15 cellular contexts compared by ENCODE assay signal in the genomic region with DNA sequence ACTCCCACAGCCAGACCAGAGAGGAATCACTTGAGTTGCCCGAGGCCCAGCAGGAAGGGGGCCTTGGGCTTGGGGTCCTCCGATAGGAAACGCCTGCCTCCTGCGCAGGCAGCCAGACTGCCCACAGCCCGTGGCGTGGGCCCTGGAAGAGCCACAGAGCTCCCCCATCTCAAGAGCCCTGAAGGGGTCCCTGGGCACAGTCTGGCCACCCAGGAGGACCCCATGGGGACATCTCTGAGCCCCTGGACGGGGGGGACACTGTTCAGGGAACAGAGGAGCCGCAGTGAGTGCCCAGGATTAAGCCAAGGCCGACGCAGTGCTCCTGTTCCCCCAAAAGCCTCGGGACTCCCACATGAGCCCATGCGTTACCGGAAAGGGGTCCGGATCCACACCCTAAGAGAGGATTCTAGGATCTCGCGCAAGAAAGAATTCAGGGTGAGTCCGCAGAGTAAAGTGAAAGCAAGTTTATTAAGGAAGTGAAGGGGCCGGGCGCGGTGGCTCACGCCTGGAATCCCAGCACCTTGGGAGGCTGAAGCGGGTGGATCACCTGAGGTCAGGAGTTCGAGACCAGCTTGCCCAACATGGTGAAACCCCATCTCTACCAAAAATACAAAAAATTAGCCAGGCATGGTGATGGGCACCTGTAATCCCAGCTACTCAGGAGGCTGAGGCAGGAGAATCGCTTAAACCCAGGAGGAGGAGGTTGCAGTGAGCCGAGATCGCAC. TPM values are rescaled to one million over a fixed set of nuclear protein-coding genes. Genes with fewer than 3 reads are reported as not detected.
DNase-seq lines count a peak whose midpoint lies in the region; ATAC-seq and TF ChIP-seq lines count a peak whose summit lies in the region.
"Had no signal": no experiment of that assay in that cellular context is flagged by ENCODE, and none has a peak within 500 bp of the region (broad histone marks: within the 10 kb centered on the region; RNA-seq: fewer than 3 reads in every experiment).

No MANE protein-coding gene starts in this region.

- H3K9me3 Mint-ChIP-seq in activated B cell treated with CpG ODN at 0.5 μM for 24 hours, result no peaks in the 10 kb centered on the region
- no peaks in the 10 kb centered on the region for H3K9me3 Mint-ChIP-seq in immature natural killer cell
- H3K9me3 Mint-ChIP-seq in stimulated activated naive CD8-positive, alpha-beta T cell treated with anti-CD3 and anti-CD28 coated beads, Interleukin-15, amount 100 ng/mL, for 72 hours, result no peaks in the 10 kb centered on the region
- H3K9me3 Mint-ChIP-seq: mesothelial cell of epicardium had no signal

- H3K36me3 ChIP-seq in heart left ventricle (no peaks in the 10 kb centered on the region), BE2C (no peaks in the 10 kb centered on the region), thyroid gland (no peaks in the 10 kb centered on the region)
- H3K36me3 ChIP-seq: MG63, SJCRH30, upper lobe of left lung had no signal

- ATAC-seq in Right ventricle myocardium superior (ENCODE audit: poor library complexity) (no peak), heart left ventricle (no peak), activated B cell treated with CpG ODN at 0.5 μM for 24 hours (ENCODE audit: low read depth) (no peak)
- ATAC-seq in stimulated activated naive CD8-positive, alpha-beta T cell treated with anti-CD3 and anti-CD28 coated beads, Interleukin-15, amount 100 ng/mL, for 72 hours, result no peak

- H3K4me1 ChIP-seq in heart left ventricle (peaks cover 0 to 60% (median 28%) of the 10 kb centered on the region in 12 donors), BE2C (peaks cover 35% of the 10 kb centered on the region), thyroid gland (peaks cover 0 to 3% of the 10 kb centered on the region in 2 donors)

- H3K27ac Mint-ChIP-seq in activated B cell treated with CpG ODN at 0.5 μM for 24 hours (peak overlapping the region; percentile 78), immature natural killer cell (peak overlapping the region; percentile 91 to 99 (median 96))
- H3K27ac Mint-ChIP-seq in stimulated activated naive CD8-positive, alpha-beta T cell treated with anti-CD3 and anti-CD28 coated beads, Interleukin-15, amount 100 ng/mL, for 72 hours, result peak overlapping the region; percentile 72 to 95
- H3K27ac Mint-ChIP-seq: mesothelial cell of epicardium had no signal

- DNase-seq in Right ventricle myocardium superior, result peak; percentile 22
- DNase-seq in heart left ventricle, result no peak
- no peak for DNase-seq in activated B cell treated with CpG ODN at 0.5 μM for 24 hours
- DNase-seq in immature natural killer cell, result no peak
- DNase-seq in stimulated activated naive CD8-positive, alpha-beta T cell treated with anti-CD3 and anti-CD28 coated beads, Interleukin-15, amount 100 ng/mL, for 72 hours, result no peak
- no peak for DNase-seq in BE2C
- DNase-seq in thyroid gland, result no peak
- DNase-seq in GDM1 (lab: John Stamatoyannopoulos, UW), result no peak
- DNase-seq: AML-193; MG63; NK-92 treated with Interleukin-12 subunit alpha and Interleukin-12 subunit beta, amount 100 ng/mL, for 24 hours; upper lobe of left lung had no signal

- intact Hi-C loops in Right ventricle myocardium superior (cut with DNase I), result no loop called here
- intact Hi-C loops in heart left ventricle (cut with DNase I), result no loop called here
- intact Hi-C loops in activated B cell treated with CpG ODN at 0.5 μM for 24 hours (cut with micrococcal nuclease), result loop anchor here (2.0 to 5.0 kb wide), 4 partner anchors 29 to 721 kb away; partner anchors contain the start of genes ACBD3, H3-3A and SRP9
- intact Hi-C loops in thyroid gland (cut with DNase I), result no loop called here

- peaks cover 40% of the 10 kb centered on the region for H3K4me1 Mint-ChIP-seq in activated B cell treated with CpG ODN at 0.5 μM for 24 hours
- peaks cover 84 to 85% of the 10 kb centered on the region in 2 donors for H3K4me1 Mint-ChIP-seq in immature natural killer cell
- peaks cover 52% of the 10 kb centered on the region for H3K4me1 Mint-ChIP-seq in stimulated activated naive CD8-positive, alpha-beta T cell treated with anti-CD3 and anti-CD28 coated beads, Interleukin-15, amount 100 ng/mL, for 72 hours

- H3K4me3 ChIP-seq in heart left ventricle (no peak overlapping the region), BE2C (ENCODE audit: low read depth, low read length) (no peak overlapping the region), thyroid gland (replicated peaks in 1 of 3) (no peak overlapping the region)
- H3K4me3 ChIP-seq: MG63, upper lobe of left lung had no signal

- H3K27ac ChIP-seq in heart left ventricle (peak overlapping the region in 4 of 12 donors; percentile 30 to 97 (median 64)), thyroid gland (no peak overlapping the region)
- H3K27ac ChIP-seq: SJCRH30, VCaP had no signal

- no peaks in the 10 kb centered on the region for H3K27me3 Mint-ChIP-seq in activated B cell treated with CpG ODN at 0.5 μM for 24 hours
- H3K27me3 Mint-ChIP-seq in immature natural killer cell (ENCODE audit: low read depth in 3 of 3), result peaks cover 3 to 21% (median 13%) of the 10 kb centered on the region in 3 donors
- no peaks in the 10 kb centered on the region for H3K27me3 Mint-ChIP-seq in stimulated activated naive CD8-positive, alpha-beta T cell treated with anti-CD3 and anti-CD28 coated beads, Interleukin-15, amount 100 ng/mL, for 72 hours

- WGBS in heart left ventricle, 4 donors, result 87 to 92% (median 89%) methylated on average over 18 to 26 of the region's 26 CpGs
- WGBS in thyroid gland, 2 donors, result 91 to 92% methylated on average over 19 to 22 of the region's 26 CpGs

- TF ChIP-seq CTCF in heart left ventricle (IDR thresholded peaks at IDR 0.05), result no peak
- TF ChIP-seq CTCF in activated B cell treated with CpG ODN at 0.5 μM for 24 hours (IDR thresholded peaks at IDR 0.05), result no peak
- TF ChIP-seq CTCF in BE2C (IDR thresholded peaks at IDR 0.05; ENCODE audit: low read depth, low read length), result no peak
- no peak for TF ChIP-seq CTCF in thyroid gland (IDR thresholded peaks at IDR 0.05)

- no peak for TF ChIP-seq POLR2A in heart left ventricle (IDR thresholded peaks at IDR 0.05)
- TF ChIP-seq POLR2A in thyroid gland (IDR thresholded peaks at IDR 0.05), result no peak

- H3K36me3 Mint-ChIP-seq in activated B cell treated with CpG ODN at 0.5 μM for 24 hours (ENCODE audit: low read depth) (no peaks in the 10 kb centered on the region), immature natural killer cell (no peaks in the 10 kb centered on the region)
- H3K36me3 Mint-ChIP-seq: mesothelial cell of epicardium had no signal

- H3K27me3 ChIP-seq in heart left ventricle, result no peaks in the 10 kb centered on the region
- H3K27me3 ChIP-seq in BE2C, result no peaks in the 10 kb centered on the region
- H3K27me3 ChIP-seq in thyroid gland, result no peaks in the 10 kb centered on the region
- H3K27me3 ChIP-seq: MG63, SJCRH30, upper lobe of left lung had no signal

- CTCF ChIA-PET in activated B cell treated with CpG ODN at 0.5 μM for 24 hours (lab: Charles Lee), result interaction anchor here (1.6 kb wide), 1 partner anchor 942 kb away, joined by 3 read pairs; the partner anchor contains the start of gene PARP1

- H3K4me3 Mint-ChIP-seq in activated B cell treated with CpG ODN at 0.5 μM for 24 hours (no peak overlapping the region), immature natural killer cell (peak overlapping the region; percentile 73 to 91 (median 81))
- H3K4me3 Mint-ChIP-seq in stimulated activated naive CD8-positive, alpha-beta T cell treated with anti-CD3 and anti-CD28 coated beads, Interleukin-15, amount 100 ng/mL, for 72 hours, result peak overlapping the region; percentile 64 to 94
- H3K4me3 Mint-ChIP-seq: mesothelial cell of epicardium had no signal

- POLR2A ChIA-PET in activated B cell treated with CpG ODN at 0.5 μM for 24 hours (lab: Charles Lee), result interaction anchor here (1.0 kb wide), 1 partner anchor 21 kb away, joined by 3 read pairs; no protein-coding TSS in a partner anchor

- H3K9me3 ChIP-seq in heart left ventricle (no peaks in the 10 kb centered on the region), BE2C (no peaks in the 10 kb centered on the region), thyroid gland (no peaks in the 10 kb centered on the region)
- H3K9me3 ChIP-seq: MG63, SJCRH30, upper lobe of left lung had no signal

RNA-seq across cellular contexts. Expression of gene LBR, which starts 38.1 kb away (rescaled TPM):
- total RNA-seq in Right ventricle myocardium superior, result 11.7 TPM
- total RNA-seq in heart left ventricle, result 10 to 100 TPM in 4 of 9 donors, 1 to 10 TPM in 5; 6.8 to 37.8 (median 9.7) TPM
- 1 to 10 TPM; 4.3 to 7.5 TPM for polyA plus RNA-seq in heart left ventricle
- 93.1 and 113 TPM in 2 replicates for total RNA-seq in activated B cell treated with CpG ODN at 0.5 μM for 24 hours
- polyA plus RNA-seq in immature natural killer cell, result 100 to 1,000 TPM in 2 of 3 donors, 10 to 100 TPM in 1; 100.0 to 136 (median 117) TPM
- 34.2 TPM for polyA plus RNA-seq in BE2C (2012; ENCODE audit: insufficient read depth, insufficient read length, low read depth)
- total RNA-seq in thyroid gland, result 10 to 100 TPM; 33.1 to 46.7 (median 36.8) TPM
